In genomic region chr5:14406554-14406849, GRCh38 we compare ENCODE assay signal across 1 cellular context.
TF ChIP-seq lines count a peak whose summit lies in the region.

No MANE protein-coding gene starts in this region.

TF ChIP-seq in WTC11, 78 proteins besides CTCF, POLR2A, EP300 and RAD21 (continued from another document):
- TF ChIP-seq ELF4 (CRISPR knock-in tag; IDR thresholded peaks at IDR 0.05; ENCODE audit: low read depth), result no peak
- no peak for TF ChIP-seq ZNF121 (CRISPR knock-in tag; IDR thresholded peaks at IDR 0.05)
- TF ChIP-seq AR (CRISPR knock-in tag; IDR thresholded peaks at IDR 0.05), result no peak
